ENCODE assay signal across 14 cellular contexts in genomic region chr12:30882706-30883105, GRCh38. TPM values are rescaled to one million over a fixed set of nuclear protein-coding genes. Genes with fewer than 3 reads are reported as not detected.
DNase-seq lines count a peak whose midpoint lies in the region; ATAC-seq and TF ChIP-seq lines count a peak whose summit lies in the region.
"Had no signal": no experiment of that assay in that cellular context is flagged by ENCODE, and none has a peak within 500 bp of the region (broad histone marks: within the 10 kb centered on the region; RNA-seq: fewer than 3 reads in every experiment).

No MANE protein-coding gene starts in this region.

- H3K27me3 Mint-ChIP-seq in nephron progenitor cell (ENCODE audit: low read depth, poor library complexity), result peaks cover 8% of the 10 kb centered on the region

- TF ChIP-seq CTCF in nephron progenitor cell (IDR thresholded peaks at IDR 0.05), result no peak

- no peak overlapping the region for H3K4me3 Mint-ChIP-seq in nephron progenitor cell
- H3K4me3 Mint-ChIP-seq: activated naive CD4-positive, alpha-beta T cell treated with anti-CD3 and anti-CD28 coated beads, Interleukin-2, amount 10 ng/mL, durations not matched to agents 7 days and 5 days; CD4-positive, CD25-positive, alpha-beta regulatory T cell had no signal

- ATAC-seq in left lobe of liver (no peak), HG02610 (IDR thresholded peaks at IDR 0.05; ENCODE audit: unreplicated experiment) (no peak)
- ATAC-seq: left ventricle myocardium superior had no signal

- H3K27ac Mint-ChIP-seq in nephron progenitor cell, result no peak overlapping the region
- H3K27ac Mint-ChIP-seq: activated naive CD4-positive, alpha-beta T cell treated with anti-CD3 and anti-CD28 coated beads, Interleukin-2, amount 10 ng/mL, durations not matched to agents 7 days and 5 days; CD4-positive, CD25-positive, alpha-beta regulatory T cell had no signal

- H3K4me1 Mint-ChIP-seq in nephron progenitor cell, result peaks cover 21% of the 10 kb centered on the region
- H3K4me1 Mint-ChIP-seq: activated naive CD4-positive, alpha-beta T cell treated with anti-CD3 and anti-CD28 coated beads, Interleukin-2, amount 10 ng/mL, durations not matched to agents 7 days and 5 days; CD4-positive, CD25-positive, alpha-beta regulatory T cell had no signal

- DNase-seq in Daoy (ENCODE audit: low read depth) (peak; percentile 10), NCI-H1694 treated with DMSO at 0.1 percent for 48 hours (lab: John Stamatoyannopoulos, UW) (peak; percentile 54), cerebellar cortex (ENCODE audit: low spot score) (peak; percentile 76), lung microvascular endothelial cell (ENCODE audit: low read depth in 2 of 2) (peak; percentile 22 to 41), nephron progenitor cell (no peak), left lobe of liver (ENCODE audit: low spot score) (no peak)
- no peak for DNase-seq in activated naive CD4-positive, alpha-beta T cell treated with Interleukin-2 at 50 U/mL for 16 hours
- DNase-seq: activated naive CD4-positive, alpha-beta T cell treated with anti-CD3 and anti-CD28 coated beads, Interleukin-2, amount 10 ng/mL, durations not matched to agents 7 days and 5 days; CD4-positive, CD25-positive, alpha-beta regulatory T cell; left ventricle myocardium superior; NCI-H774; right lobe of liver; stimulated activated naive CD4-positive, alpha-beta T cell treated with Interleukin-2 at 50 U/mL for 16 hours had no signal

- H3K9me3 Mint-ChIP-seq in nephron progenitor cell, result peaks cover 19% of the 10 kb centered on the region

- peaks cover 9% of the 10 kb centered on the region for H3K36me3 Mint-ChIP-seq in nephron progenitor cell (ENCODE audit: low read depth)
- H3K36me3 Mint-ChIP-seq: activated naive CD4-positive, alpha-beta T cell treated with anti-CD3 and anti-CD28 coated beads, Interleukin-2, amount 10 ng/mL, durations not matched to agents 7 days and 5 days; CD4-positive, CD25-positive, alpha-beta regulatory T cell had no signal

RNA-seq across cellular contexts. Expression of gene TSPAN11, which starts 43.8 kb away (rescaled TPM):
- total RNA-seq in Daoy (2014; rRNA removed; shearing (Covaris generic)), result 0.15 TPM in 1 of 2 replicates, not detected in the other
- total RNA-seq in lung microvascular endothelial cell (5.0 and 5.7 TPM in 2 replicates), left lobe of liver (0.93 TPM)
- total RNA-seq: CD4-positive, CD25-positive, alpha-beta regulatory T cell had no signal

Comparison
In these comparisons a context has a peak if more than half of its experiments do, and no peak if none do; other contexts are left out.
1. DNase-seq: peak in Daoy (single experiment), NCI-H1694 treated with DMSO at 0.1 percent for 48 hours (single experiment), cerebellar cortex (single experiment) and lung microvascular endothelial cell (2 of 2); none in nephron progenitor cell (single experiment), left lobe of liver (single experiment) and activated naive CD4-positive, alpha-beta T cell treated with Interleukin-2 at 50 U/mL for 16 hours (single experiment).